Comparison of ENCODE assay signal across 1 cellular context in genomic region chr3:184176377-184177330, GRCh38.
A peak's percentile ranks its signal among the peaks of the same experiment; 100 is the strongest.
TF ChIP-seq lines count a peak whose summit lies in the region.

No MANE protein-coding gene starts in this region.

TF ChIP-seq in HepG2, 621 proteins besides CTCF, POLR2A, EP300 and RAD21 (continues in another document):
- no peak for TF ChIP-seq ZBTB37 (CRISPR knock-in tag; IDR thresholded peaks at IDR 0.05)
- peak; percentile 69; the same call in 1 of the 2 replicates for TF ChIP-seq THAP9 (CRISPR knock-in tag; IDR thresholded peaks at IDR 0.05; ENCODE audit: borderline replicate concordance)
- TF ChIP-seq ZNF33A (CRISPR knock-in tag; IDR thresholded peaks at IDR 0.05; ENCODE audit: borderline replicate concordance): no peak
- 0 out of 2 replicates have a peak, but pooled peaks have one; percentile 11 for TF ChIP-seq NCOA2 (CRISPR knock-in tag; IDR thresholded peaks at IDR 0.05)
- 0 out of 2 replicates have a peak, but pooled peaks have one; percentile 23 for TF ChIP-seq TFDP1 (CRISPR knock-in tag; IDR thresholded peaks at IDR 0.05; ENCODE audit: borderline replicate concordance)
- 0 out of 2 replicates have a peak, but pooled peaks have one; percentile 32 for TF ChIP-seq ZNF772 (CRISPR knock-in tag; IDR thresholded peaks at IDR 0.05)
- TF ChIP-seq YY1 (IDR thresholded peaks at IDR 0.05; ENCODE audit: insufficient read depth, insufficient replicate concordance, low read depth, low read length): peak; percentile 73
- TF ChIP-seq CCAR2 (optimal IDR thresholded peaks at IDR 0.05; ENCODE audit: low read depth, low read length): no peak
- peak; percentile 72 for TF ChIP-seq FOSL2 (CRISPR knock-in tag; IDR thresholded peaks at IDR 0.05)
- TF ChIP-seq ZNF121 (CRISPR knock-in tag; IDR thresholded peaks at IDR 0.05): no peak
- peak; percentile 65 for TF ChIP-seq ZNF687 (CRISPR knock-in tag; IDR thresholded peaks at IDR 0.05)
- 0 out of 2 replicates have a peak, but pooled peaks have one; percentile 25 for TF ChIP-seq DMAP1 (CRISPR knock-in tag; IDR thresholded peaks at IDR 0.05)
- TF ChIP-seq SMARCE1 (IDR thresholded peaks at IDR 0.05; ENCODE audit: borderline replicate concordance): no peak
- 0 out of 2 replicates have a peak, but pooled peaks have one; percentile 45 for TF ChIP-seq IRF2 (CRISPR knock-in tag; IDR thresholded peaks at IDR 0.05)
- TF ChIP-seq GABPA (IDR thresholded peaks at IDR 0.05; ENCODE audit: low read depth, low read length): no peak
- TF ChIP-seq GABPA (CRISPR knock-in tag; IDR thresholded peaks at IDR 0.05; ENCODE audit: low read depth): 0 out of 2 replicates have a peak, but pooled peaks have one; percentile 10
- TF ChIP-seq UBTF (CRISPR knock-in tag; IDR thresholded peaks at IDR 0.05): peak; percentile 25; the same call in 1 of the 2 replicates
- peak; percentile 10; the same call in 1 of the 2 replicates for TF ChIP-seq HNF1B (CRISPR knock-in tag; IDR thresholded peaks at IDR 0.05)
- TF ChIP-seq SAP130 (CRISPR knock-in tag; IDR thresholded peaks at IDR 0.05; ENCODE audit: low read depth): peak; percentile 59
- no peak for TF ChIP-seq TRIM24 (CRISPR knock-in tag; IDR thresholded peaks at IDR 0.05)
- TF ChIP-seq PRDM10 (CRISPR knock-in tag; IDR thresholded peaks at IDR 0.05; ENCODE audit: low read depth): 0 out of 2 replicates have a peak, but pooled peaks have one; percentile 26
- 0 out of 2 replicates have a peak, but pooled peaks have one; percentile 22 for TF ChIP-seq ELF1 (CRISPR knock-in tag; IDR thresholded peaks at IDR 0.05)
- no peak for TF ChIP-seq ARID5B (CRISPR knock-in tag; IDR thresholded peaks at IDR 0.05)
- TF ChIP-seq TAF1 (CRISPR knock-in tag; IDR thresholded peaks at IDR 0.05): 0 out of 2 replicates have a peak, but pooled peaks have one; percentile 13
- TF ChIP-seq CBX2 (IDR thresholded peaks at IDR 0.05; ENCODE audit: low read depth, low read length): no peak
- no peak for TF ChIP-seq CBX2 (CRISPR knock-in tag; IDR thresholded peaks at IDR 0.05; ENCODE audit: low read depth)
- peak; percentile 11; the same call in 1 of the 2 replicates for TF ChIP-seq RXRB (CRISPR knock-in tag; IDR thresholded peaks at IDR 0.05; ENCODE audit: borderline replicate concordance)
- TF ChIP-seq ZNF605 (CRISPR knock-in tag; IDR thresholded peaks at IDR 0.05): peak; percentile 57; the same call in 1 of the 2 replicates
- peak; percentile 59 for TF ChIP-seq ZFX (CRISPR knock-in tag; IDR thresholded peaks at IDR 0.05; ENCODE audit: low read depth)
- peak; percentile 60; the same call in 1 of the 2 replicates for TF ChIP-seq SRY (CRISPR knock-in tag; IDR thresholded peaks at IDR 0.05)
- peak; percentile 25; the same call in 1 of the 2 replicates for TF ChIP-seq KMT2A (CRISPR knock-in tag; IDR thresholded peaks at IDR 0.05)
- TF ChIP-seq ZNF558 (CRISPR knock-in tag; IDR thresholded peaks at IDR 0.05; ENCODE audit: borderline replicate concordance): no peak
- peak; percentile 26; the same call in 1 of the 2 replicates for TF ChIP-seq ETV5 (CRISPR knock-in tag; IDR thresholded peaks at IDR 0.05; ENCODE audit: borderline replicate concordance)
